8 cellular contexts compared by ENCODE assay signal in genomic region chr12:12562585-12563245, GRCh38. TPM values are rescaled to one million over a fixed set of nuclear protein-coding genes. Genes with fewer than 3 reads are reported as not detected.
DNase-seq lines count a peak whose midpoint lies in the region; TF ChIP-seq lines count a peak whose summit lies in the region.

TSS of gene DUSP16 (minus strand) at chr12:12562863. CDS start at chr12:12521098, 41,765 bp downstream.

- H2BK120ac ChIP-seq in H9 (ENCODE audit: low read depth, low read length, poor library complexity, severe bottlenecking) = peak within 1 kb of the TSS; percentile 79

- H2BK5ac ChIP-seq in H9 (ENCODE audit: insufficient read length, low read length) = no peak within 1 kb of the TSS

- no peak within 1 kb of the TSS for H3K23ac ChIP-seq in H9 (ENCODE audit: insufficient read length, low read depth, low read length)

- no peak within 1 kb of the TSS for H3K4ac ChIP-seq in H9 (ENCODE audit: low read depth, low read length)

- H3K4me2 ChIP-seq in H9 (ENCODE audit: insufficient read depth, insufficient read length, low read length) (peak within 1 kb of the TSS; percentile 86), neural progenitor cell (peak within 1 kb of the TSS; percentile 87)

- H3K4me3 Mint-ChIP-seq in H9 = peak within 1 kb of the TSS; percentile 89 to 90
- H3K4me3 Mint-ChIP-seq in neural progenitor cell = peak within 1 kb of the TSS; percentile 90

- no peaks in the 10 kb centered on the region for H3K9me3 ChIP-seq in H9 (ENCODE audit: control insufficient read depth, low read depth, low read length)
- H3K9me3 ChIP-seq in MG63 = no peaks in the 10 kb centered on the region
- H3K9me3 ChIP-seq in neural progenitor cell (ENCODE audit: low read depth) = no peaks in the 10 kb centered on the region
- H3K9me3 ChIP-seq in subcutaneous abdominal adipose tissue (ENCODE audit: control insufficient read depth in 5 of 5, low read length in 5 of 5) = peaks cover 0 to 3% (median 0%) of the 10 kb centered on the region in 5 donors

- H3T11ph ChIP-seq in H9 (ENCODE audit: low read length) = no peak within 1 kb of the TSS

- TF ChIP-seq CTCF in H9 (conservative IDR thresholded peaks at IDR 0.05) = peak; percentile 27; the same call in 2 of the 3 replicates
- TF ChIP-seq CTCF in neural progenitor cell (IDR thresholded peaks at IDR 0.05) = peak; percentile 27

- H3K9ac ChIP-seq in H9 (ENCODE audit: extremely low read depth, insufficient read length, low read length) (peak within 1 kb of the TSS; percentile 96), neural progenitor cell (peak within 1 kb of the TSS; percentile 94), subcutaneous abdominal adipose tissue (ENCODE audit: low read length in 5 of 5) (peak within 1 kb of the TSS; percentile 63 to 99 (median 97))

- peak; percentile 95 for DNase-seq in GM03348 (ENCODE audit: low spot score)
- DNase-seq in H9 = peak; percentile 97
- DNase-seq in MG63 = peak; percentile 92
- peak; percentile 97 for DNase-seq in SK-MEL-5 (ENCODE audit: low read depth, low spot score)
- DNase-seq in activated naive CD4-positive, alpha-beta T cell treated with Interleukin-2 at 50 U/mL for 16 hours = peak; percentile 72
- DNase-seq in foreskin melanocyte = peak; percentile 89
- DNase-seq in neural progenitor cell (ENCODE audit: low spot score) = peak; percentile 98

- H3F3A ChIP-seq in neural progenitor cell (ENCODE audit: low read depth) = peaks cover 35% of the 10 kb centered on the region

- H4K91ac ChIP-seq in H9 (ENCODE audit: insufficient read length, low read depth, low read length) = no peak within 1 kb of the TSS

- no peaks in the 10 kb centered on the region for H3K79me1 ChIP-seq in H9 (ENCODE audit: insufficient read depth, low read depth, low read length, poor library complexity, severe bottlenecking)

- H2BK15ac ChIP-seq in H9 (ENCODE audit: low read depth, low read length) = no peak within 1 kb of the TSS

- H3K14ac ChIP-seq in H9 (ENCODE audit: insufficient read depth, low read length) = peak within 1 kb of the TSS; percentile 86

- H3K4me3 ChIP-seq in MG63 (peak within 1 kb of the TSS; percentile 60), neural progenitor cell (peak within 1 kb of the TSS; percentile 85), subcutaneous abdominal adipose tissue (ENCODE audit: low read depth in 1 of 5, low read length in 5 of 5) (peak within 1 kb of the TSS; percentile 77 to 88 (median 84))

- H3K36me3 ChIP-seq in MG63 (no peaks in the 10 kb centered on the region), neural progenitor cell (no peaks in the 10 kb centered on the region), subcutaneous abdominal adipose tissue (ENCODE audit: control insufficient read depth in 5 of 5, insufficient read depth in 5 of 5, low read length in 5 of 5) (no peaks in the 10 kb centered on the region)

- H2AK5ac ChIP-seq in H9 (ENCODE audit: insufficient read length, low read length) = no peak within 1 kb of the TSS

- H3K27me3 Mint-ChIP-seq in H9 (ENCODE audit: low read depth) = peaks cover 2% of the 10 kb centered on the region; the same call in 1 of the 2 replicates
- peaks cover 2% of the 10 kb centered on the region for H3K27me3 Mint-ChIP-seq in neural progenitor cell (ENCODE audit: insufficient read depth, low read depth)

- H4K5ac ChIP-seq in H9 (ENCODE audit: insufficient read length, low read depth, low read length) = no peak within 1 kb of the TSS

- H3K27me3 ChIP-seq in H9 (ENCODE audit: insufficient read depth, low read length) = no peaks in the 10 kb centered on the region
- no peaks in the 10 kb centered on the region for H3K27me3 ChIP-seq in MG63
- H3K27me3 ChIP-seq in neural progenitor cell = no peaks in the 10 kb centered on the region
- no peaks in the 10 kb centered on the region for H3K27me3 ChIP-seq in subcutaneous abdominal adipose tissue (ENCODE audit: control insufficient read depth in 5 of 5, insufficient read depth in 4 of 5, low read length in 5 of 5)

- H2BK12ac ChIP-seq in H9 (ENCODE audit: insufficient read length, low read depth, low read length) = no peak within 1 kb of the TSS

- no peaks in the 10 kb centered on the region for H3K4me1 ChIP-seq in H9 (ENCODE audit: insufficient read depth, low read length)
- peaks cover 28% of the 10 kb centered on the region for H3K4me1 ChIP-seq in neural progenitor cell
- peaks cover 0 to 28% (median 24%) of the 10 kb centered on the region in 5 donors for H3K4me1 ChIP-seq in subcutaneous abdominal adipose tissue (ENCODE audit: control insufficient read depth in 5 of 5, insufficient read depth in 5 of 5, low read length in 5 of 5)

- H3K4me1 Mint-ChIP-seq in H9 (peaks cover 32 to 35% of the 10 kb centered on the region in 2 experiments), neural progenitor cell (peaks cover 20% of the 10 kb centered on the region)

- H4K8ac ChIP-seq in H9 (replicated peaks; ENCODE audit: insufficient read length, low read depth, low read length) = no peak within 1 kb of the TSS

- in situ Hi-C loops in SK-MEL-5 (cut with HindIII; ENCODE audit: low pct_unique_long_range_greater_than_20kb, low sequenced_read_pairs) = no loop called here

- no peak within 1 kb of the TSS for H2BK20ac ChIP-seq in H9 (ENCODE audit: low read depth, low read length, poor library complexity, severe bottlenecking)

- H3K79me2 ChIP-seq in H9 (ENCODE audit: insufficient read depth, low read length) (peaks cover 12% of the 10 kb centered on the region; the same call in 1 of the 2 replicates), neural progenitor cell (ENCODE audit: low read depth) (peaks cover 38% of the 10 kb centered on the region)

- peaks cover 6% of the 10 kb centered on the region for H3K23me2 ChIP-seq in H9 (ENCODE audit: insufficient read length, low read depth, low read length, poor library complexity, severe bottlenecking)

- H2AFZ ChIP-seq in H9 (ENCODE audit: low read length) (no peak within 1 kb of the TSS), neural progenitor cell (replicated peaks) (peak within 1 kb of the TSS; percentile 87)

- no peaks in the 10 kb centered on the region for H4K20me1 ChIP-seq in H9 (ENCODE audit: control insufficient read depth, insufficient read depth, insufficient read length)
- H4K20me1 ChIP-seq in neural progenitor cell (ENCODE audit: low read depth) = peaks cover 9% of the 10 kb centered on the region

- peaks cover 20 to 22% of the 10 kb centered on the region in 2 experiments for H3K9me3 Mint-ChIP-seq in H9
- H3K9me3 Mint-ChIP-seq in neural progenitor cell = peaks cover 21% of the 10 kb centered on the region

- WGBS in H9 (ENCODE audit: extremely low coverage, insufficient read length, low lambda C conversion rate) = no CpG with 5 or more reads among the region's 59 CpGs

- H3K18ac ChIP-seq in H9 (ENCODE audit: insufficient read length, low read depth, low read length) = peak within 1 kb of the TSS; percentile 79

- peaks cover 10 to 34% (median 24%) of the 10 kb centered on the region in 3 experiments for H3K36me3 Mint-ChIP-seq in H9 (ENCODE audit: insufficient read depth in 1 of 3, low read depth in 3 of 3)
- H3K36me3 Mint-ChIP-seq in neural progenitor cell = peaks cover 5% of the 10 kb centered on the region

- peak within 1 kb of the TSS; percentile 24 for H3K27ac ChIP-seq in H9 (ENCODE audit: insufficient read length, low read depth, low read length)
- peak within 1 kb of the TSS; percentile 99 for H3K27ac ChIP-seq in neural progenitor cell
- peak within 1 kb of the TSS; percentile 100 for H3K27ac ChIP-seq in subcutaneous abdominal adipose tissue (ENCODE audit: low read depth, low read length)

- H3K27ac Mint-ChIP-seq in H9 (peak within 1 kb of the TSS; percentile 94 to 100 (median 96)), neural progenitor cell (peak within 1 kb of the TSS; percentile 96)

- H3K56ac ChIP-seq in H9 (ENCODE audit: insufficient read length, low read depth, low read length) = no peak within 1 kb of the TSS

RNA-seq across cellular contexts. Expression of gene DUSP16, which starts in this region (rescaled TPM):
- total RNA-seq in H9 (2021) (62.5 and 64.0 TPM in 2 replicates), neural progenitor cell (ENCODE audit: low replicate concordance) (24.0 and 26.1 TPM in 2 replicates)
- 8.3 and 11.5 TPM in 2 replicates for total RNA-seq in MG63 (2014; rRNA removed; shearing (Covaris generic); ENCODE audit: low replicate concordance)
- 13.9 and 15.1 TPM in 2 replicates for total RNA-seq in SK-MEL-5 (2014; rRNA removed; shearing (Covaris generic))
- polyA plus RNA-seq in SK-MEL-5 (2015; cell fraction: cytosol; rRNA removed) = 14.1 and 18.8 TPM in 2 replicates
- polyA plus RNA-seq in SK-MEL-5 (2015; cell fraction: nucleus; rRNA removed) = 5.1 and 6.1 TPM in 2 replicates

Comparison
In these comparisons a context has a peak if more than half of its experiments do, and no peak if none do; other contexts are left out.
1. Peak in every context shown above with its lines: DNase-seq, H3K4me3 ChIP-seq and H3K27ac ChIP-seq.
2. H3K27ac ChIP-seq: peak in every context shown above with its lines; median percentile 100 in subcutaneous abdominal adipose tissue; 99 in neural progenitor cell; 24 in H9.